Comparison of ENCODE assay signal across 31 cellular contexts in the genomic region with DNA sequence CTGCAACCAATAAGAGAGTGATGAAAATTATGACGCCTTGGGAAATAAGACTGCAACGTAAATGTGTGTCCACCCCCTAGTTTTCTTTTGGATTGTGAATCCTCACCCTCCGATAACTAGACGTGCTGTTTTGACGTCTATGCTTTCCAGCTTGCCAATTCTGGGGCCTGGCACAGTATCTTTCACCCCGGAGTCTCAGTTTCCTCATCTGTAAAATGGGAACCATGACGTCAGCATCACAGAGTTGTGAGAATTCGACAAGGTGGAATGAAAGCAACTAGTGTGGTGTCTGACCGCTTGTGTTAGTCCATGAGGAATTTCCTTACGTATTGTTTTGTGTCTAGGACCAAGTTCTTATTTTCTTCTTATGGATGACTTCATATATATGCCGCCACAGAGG.
"Had no signal": no experiment of that assay in that cellular context is flagged by ENCODE, and none has a peak within 500 bp of the region (broad histone marks: within the 10 kb centered on the region; RNA-seq: fewer than 3 reads in every experiment).

No MANE protein-coding gene starts in this region.

- FAIRE-seq: pancreas had no signal

- H3K27ac Mint-ChIP-seq: naive thymus-derived CD8-positive, alpha-beta T cell; nephron progenitor cell; progenitor cell of endocrine pancreas; stimulated activated memory B cell treated with anti-CD40 and anti-IgM and Interleukin-4, amounts not matched to agents 10 μg/mL and 1 μg/mL and 100 μg/mL, for 72 hours had no signal

- H3K36me3 Mint-ChIP-seq: natural killer cell treated with Interleukin-12 subunit alpha and Interleukin-12 subunit beta and Interleukin-15 and Interleukin-18, amount 100 ng/mL, for 72 hours had no signal

- H3K4me3 Mint-ChIP-seq: naive thymus-derived CD8-positive, alpha-beta T cell; natural killer cell treated with Interleukin-12 subunit alpha and Interleukin-12 subunit beta and Interleukin-15 and Interleukin-18, amount 100 ng/mL, for 72 hours; nephron progenitor cell; neural crest cell; stimulated activated memory B cell treated with anti-CD40 and anti-IgM and Interleukin-4, amounts not matched to agents 10 μg/mL and 1 μg/mL and 100 μg/mL, for 72 hours; stimulated activated naive CD8-positive, alpha-beta T cell treated with anti-CD3 and anti-CD28 coated beads, Interleukin-15, amount 100 ng/mL, for 72 hours; type B pancreatic cell had no signal

- H3K27ac ChIP-seq: neutrophil, pancreas, psoas muscle, skin epidermis, spleen, suprapubic skin, testis, tibial artery, transverse colon, upper lobe of right lung, uterus had no signal

- H3K27me3 Mint-ChIP-seq: naive thymus-derived CD8-positive, alpha-beta T cell; natural killer cell treated with Interleukin-12 subunit alpha and Interleukin-12 subunit beta and Interleukin-15 and Interleukin-18, amount 100 ng/mL, for 72 hours; progenitor cell of endocrine pancreas; stimulated activated memory B cell treated with anti-CD40 and anti-IgM and Interleukin-4, amounts not matched to agents 10 μg/mL and 1 μg/mL and 100 μg/mL, for 72 hours; stimulated activated naive CD8-positive, alpha-beta T cell treated with anti-CD3 and anti-CD28 coated beads, Interleukin-15, amount 100 ng/mL, for 72 hours; type B pancreatic cell had no signal

- H3K4me3 ChIP-seq: pancreas, psoas muscle, skin epidermis, smooth muscle cell, suprapubic skin, testis, tibial artery, transverse colon, upper lobe of right lung, uterus had no signal

- H3K9me3 ChIP-seq: neutrophil, pancreas, psoas muscle, suprapubic skin, testis, transverse colon, upper lobe of right lung, uterus had no signal

- ATAC-seq: naive thymus-derived CD8-positive, alpha-beta T cell; natural killer cell treated with Interleukin-12 subunit alpha and Interleukin-12 subunit beta and Interleukin-15 and Interleukin-18, amount 100 ng/mL, for 72 hours; pancreas; psoas muscle; right cardiac atrium; sciatic nerve; stimulated activated naive CD8-positive, alpha-beta T cell treated with anti-CD3 and anti-CD28 coated beads, Interleukin-15, amount 100 ng/mL, for 72 hours; stimulated activated naive CD8-positive, alpha-beta T cell treated with anti-CD3 and anti-CD28 coated beads, Interleukin-15, Interleukin-2, amounts not matched to agents 100 U/mL and 50 U/mL, for 24 hours; upper lobe of right lung had no signal

- H3K36me3 ChIP-seq: neutrophil, pancreas, suprapubic skin, tibial artery, transverse colon, upper lobe of right lung, uterus had no signal

- H3K9me3 Mint-ChIP-seq: naive thymus-derived CD8-positive, alpha-beta T cell; natural killer cell treated with Interleukin-12 subunit alpha and Interleukin-12 subunit beta and Interleukin-15 and Interleukin-18, amount 100 ng/mL, for 72 hours; stimulated activated memory B cell treated with anti-CD40 and anti-IgM and Interleukin-4, amounts not matched to agents 10 μg/mL and 1 μg/mL and 100 μg/mL, for 72 hours; stimulated activated naive CD8-positive, alpha-beta T cell treated with anti-CD3 and anti-CD28 coated beads, Interleukin-15, amount 100 ng/mL, for 72 hours; type B pancreatic cell had no signal

- DNase-seq: naive thymus-derived CD8-positive, alpha-beta T cell; nephron progenitor cell; nucleus accumbens; pancreas; psoas muscle; right cardiac atrium; spleen; stimulated activated CD4-positive, alpha-beta T cell treated with anti-CD3 and anti-CD28 coated beads, Interleukin-12 subunit alpha, Interleukin-12 subunit beta, amount 100 ng/mL, for 4 hours; stimulated activated CD4-positive, alpha-beta T cell treated with anti-CD3 and anti-CD28 coated beads, Interleukin-1b, Interleukin-23, amount 100 ng/mL, for 48 hours; stimulated activated CD4-positive, alpha-beta T cell treated with anti-CD3 and anti-CD28 coated beads, Interleukin-4, amount 100 ng/mL, for 1 hour; stimulated activated CD4-positive, alpha-beta T cell treated with anti-CD3 and anti-CD28 coated beads, Interleukin-4, amount 100 ng/mL, for 4 hours; stimulated activated CD8-positive, alpha-beta memory T cell treated with anti-CD3 and anti-CD28 coated beads, Interleukin-4, amount 100 ng/mL, for 48 hours; stimulated activated naive CD4-positive, alpha-beta T cell; stimulated activated naive CD8-positive, alpha-beta T cell treated with anti-CD3 and anti-CD28 coated beads, Interleukin-15, amount 100 ng/mL, for 72 hours; stimulated activated naive CD8-positive, alpha-beta T cell treated with anti-CD3 and anti-CD28 coated beads, Interleukin-15, Interleukin-2, amounts not matched to agents 100 U/mL and 50 U/mL, for 24 hours; substantia nigra; testis; tibial artery; transverse colon; upper lobe of right lung; uterus had no signal

- H3K4me1 ChIP-seq: psoas muscle, suprapubic skin, testis, transverse colon, uterus had no signal

- H3K27me3 ChIP-seq: neutrophil, pancreas, spleen, suprapubic skin, testis, tibial artery, transverse colon, upper lobe of right lung, uterus had no signal

- H3K4me2 ChIP-seq: smooth muscle cell had no signal

- H3K4me1 Mint-ChIP-seq: neural crest cell had no signal
